9 cellular contexts compared by ENCODE assay signal in genomic region chr10:30413996-30414576, GRCh38. TPM values are rescaled to one million over a fixed set of nuclear protein-coding genes. Genes with fewer than 3 reads are reported as not detected.
DNase-seq lines count a peak whose midpoint lies in the region; ATAC-seq and TF ChIP-seq lines count a peak whose summit lies in the region.
"Had no signal": no experiment of that assay in that cellular context is flagged by ENCODE, and none has a peak within 500 bp of the region (broad histone marks: within the 10 kb centered on the region; RNA-seq: fewer than 3 reads in every experiment).

No MANE protein-coding gene starts in this region.

- TF ChIP-seq CTCF in RWPE2 (IDR thresholded peaks at IDR 0.05; ENCODE audit: poor library complexity, severe bottlenecking) = peak; percentile 84

- H3K9me3 ChIP-seq in RWPE2 (ENCODE audit: severe bottlenecking) = no peaks in the 10 kb centered on the region

- H3K9me3 Mint-ChIP-seq in activated CD4-positive, alpha-beta T cell treated with anti-CD3 and anti-CD28 coated beads for 36 hours (ENCODE audit: low read depth) = no peaks in the 10 kb centered on the region
- H3K9me3 Mint-ChIP-seq in natural killer cell treated with Interleukin-12 subunit alpha and Interleukin-12 subunit beta and Interleukin-15 and Interleukin-18, amount 100 ng/mL, for 72 hours = no peaks in the 10 kb centered on the region

- H3K4me3 Mint-ChIP-seq in activated CD4-positive, alpha-beta T cell treated with anti-CD3 and anti-CD28 coated beads for 36 hours = no peak overlapping the region
- H3K4me3 Mint-ChIP-seq in natural killer cell treated with Interleukin-12 subunit alpha and Interleukin-12 subunit beta and Interleukin-15 and Interleukin-18, amount 100 ng/mL, for 72 hours = no peak overlapping the region
- H3K4me3 Mint-ChIP-seq: activated naive CD8-positive, alpha-beta T cell had no signal

- POLR2A ChIA-PET in activated CD4-positive, alpha-beta T cell treated with anti-CD3 and anti-CD28 coated beads for 36 hours (lab: Charles Lee) = no interaction called here

- H3K27me3 ChIP-seq in RWPE2 (ENCODE audit: insufficient read depth, poor library complexity, severe bottlenecking) = no peaks in the 10 kb centered on the region

- no peak for TF ChIP-seq POLR2A in erythroblast (IDR thresholded peaks at IDR 0.05; ENCODE audit: low read length)

- no peaks in the 10 kb centered on the region for H3K27me3 Mint-ChIP-seq in activated CD4-positive, alpha-beta T cell treated with anti-CD3 and anti-CD28 coated beads for 36 hours
- no peaks in the 10 kb centered on the region for H3K27me3 Mint-ChIP-seq in natural killer cell treated with Interleukin-12 subunit alpha and Interleukin-12 subunit beta and Interleukin-15 and Interleukin-18, amount 100 ng/mL, for 72 hours
- H3K27me3 Mint-ChIP-seq: activated naive CD8-positive, alpha-beta T cell had no signal

- no peaks in the 10 kb centered on the region for H3K36me3 ChIP-seq in RWPE2 (ENCODE audit: low read depth)

- peak; percentile 39 for ATAC-seq in activated CD4-positive, alpha-beta T cell treated with anti-CD3 and anti-CD28 coated beads for 36 hours
- peak; percentile 47 for ATAC-seq in HG03066 (IDR thresholded peaks at IDR 0.05; ENCODE audit: low read depth, unreplicated experiment)
- ATAC-seq in RWPE2 (ENCODE audit: low read depth) = 0 out of 3 replicates have a peak, but pooled peaks have one; percentile 31
- ATAC-seq in natural killer cell treated with Interleukin-12 subunit alpha and Interleukin-12 subunit beta and Interleukin-15 and Interleukin-18, amount 100 ng/mL, for 72 hours = peak; percentile 63 to 77

- no peaks in the 10 kb centered on the region for H3K36me3 Mint-ChIP-seq in activated CD4-positive, alpha-beta T cell treated with anti-CD3 and anti-CD28 coated beads for 36 hours (ENCODE audit: low read depth)
- H3K36me3 Mint-ChIP-seq in natural killer cell treated with Interleukin-12 subunit alpha and Interleukin-12 subunit beta and Interleukin-15 and Interleukin-18, amount 100 ng/mL, for 72 hours = no peaks in the 10 kb centered on the region
- H3K36me3 Mint-ChIP-seq: activated naive CD8-positive, alpha-beta T cell had no signal

- no peak for DNase-seq in activated CD4-positive, alpha-beta T cell treated with anti-CD3 and anti-CD28 coated beads for 36 hours
- DNase-seq in activated CD4-positive, alpha-beta T cell treated with anti-CD3 and anti-CD28 coated beads for 1 hour = no peak
- DNase-seq in RWPE2 (ENCODE audit: low spot score) (no peak), erythroblast (lab: John Stamatoyannopoulos, UW) (peak; percentile 69 to 81), NCI-H345 treated with DMSO at 0.1 percent for 48 hours (lab: John Stamatoyannopoulos, UW; ENCODE audit: unreplicated experiment) (no peak), occipital lobe (lab: John Stamatoyannopoulos, UW) (no peak)
- no peak for DNase-seq in natural killer cell treated with Interleukin-12 subunit alpha and Interleukin-12 subunit beta and Interleukin-15 and Interleukin-18, amount 100 ng/mL, for 72 hours (ENCODE audit: low spot score)

- H3K27ac Mint-ChIP-seq in activated CD4-positive, alpha-beta T cell treated with anti-CD3 and anti-CD28 coated beads for 36 hours = no peak overlapping the region
- peak overlapping the region in 1 of 2 donors; percentile 57 for H3K27ac Mint-ChIP-seq in natural killer cell treated with Interleukin-12 subunit alpha and Interleukin-12 subunit beta and Interleukin-15 and Interleukin-18, amount 100 ng/mL, for 72 hours
- H3K27ac Mint-ChIP-seq: activated naive CD8-positive, alpha-beta T cell had no signal

- no peak overlapping the region for H3K27ac ChIP-seq in RWPE2 (ENCODE audit: poor library complexity, severe bottlenecking)

- H3K4me1 Mint-ChIP-seq in activated CD4-positive, alpha-beta T cell treated with anti-CD3 and anti-CD28 coated beads for 36 hours = peaks cover 18% of the 10 kb centered on the region
- H3K4me1 Mint-ChIP-seq in natural killer cell treated with Interleukin-12 subunit alpha and Interleukin-12 subunit beta and Interleukin-15 and Interleukin-18, amount 100 ng/mL, for 72 hours (ENCODE audit: low read depth in 2 of 2) = peaks cover 29 to 34% of the 10 kb centered on the region in 2 donors

- CTCF ChIA-PET in activated CD4-positive, alpha-beta T cell treated with anti-CD3 and anti-CD28 coated beads for 36 hours (lab: Charles Lee) = interaction anchor here (0.9 to 3.1 kb wide), 11 partner anchors 22 to 177 kb away, joined by 3 to 15 read pairs (median 5); no protein-coding TSS in a partner anchor

- intact Hi-C loops in activated CD4-positive, alpha-beta T cell treated with anti-CD3 and anti-CD28 coated beads for 36 hours (cut with DNase I, micrococcal nuclease) = loop anchor here (1.0 kb wide), 2 partner anchors 120 to 177 kb away; no protein-coding TSS in a partner anchor

- no peak overlapping the region for H3K4me3 ChIP-seq in RWPE2 (ENCODE audit: severe bottlenecking)

- H3K4me1 ChIP-seq in RWPE2 (ENCODE audit: insufficient read depth, poor library complexity, severe bottlenecking) = peaks cover 7% of the 10 kb centered on the region

RNA-seq across cellular contexts. Expression of gene MAP3K8, which starts 19.9 kb away (rescaled TPM):
- 10 to 100 TPM; 19.9 to 22.9 TPM for total RNA-seq in activated CD4-positive, alpha-beta T cell treated with anti-CD3 and anti-CD28 coated beads for 36 hours
- total RNA-seq in natural killer cell treated with Interleukin-12 subunit alpha and Interleukin-12 subunit beta and Interleukin-15 and Interleukin-18, amount 100 ng/mL, for 72 hours = 100 to 1,000 TPM; 239 to 355 TPM
- total RNA-seq in occipital lobe = 8.0 TPM

Comparison
In these comparisons a context has a peak if more than half of its experiments do, and no peak if none do; other contexts are left out.
1. DNase-seq: peak in erythroblast (2 of 2); none in activated CD4-positive, alpha-beta T cell treated with anti-CD3 and anti-CD28 coated beads for 36 hours (single experiment), activated CD4-positive, alpha-beta T cell treated with anti-CD3 and anti-CD28 coated beads for 1 hour (single experiment), RWPE2 (single experiment), natural killer cell treated with Interleukin-12 subunit alpha and Interleukin-12 subunit beta and Interleukin-15 and Interleukin-18, amount 100 ng/mL, for 72 hours (single experiment), NCI-H345 treated with DMSO at 0.1 percent for 48 hours (single experiment) and occipital lobe (single experiment).
2. RNA of gene MAP3K8, which starts 19.9 kb away (total RNA-seq): 239 to 355 TPM in natural killer cell treated with Interleukin-12 subunit alpha and Interleukin-12 subunit beta and Interleukin-15 and Interleukin-18, amount 100 ng/mL, for 72 hours; 19.9 to 22.9 TPM in activated CD4-positive, alpha-beta T cell treated with anti-CD3 and anti-CD28 coated beads for 36 hours and 8.0 TPM in occipital lobe (single experiment); every median in the first group is over 10 times any median in the second.
3. Peak in every context shown above with its lines, with median percentiles within 50 percentile points of each other: ATAC-seq.